9 cellular contexts compared by ENCODE assay signal in genomic region chr22:23215294-23216204, GRCh38. TPM values are rescaled to one million over a fixed set of nuclear protein-coding genes. Genes with fewer than 3 reads are reported as not detected.
DNase-seq lines count a peak whose midpoint lies in the region; ATAC-seq and TF ChIP-seq lines count a peak whose summit lies in the region.
"Had no signal": no experiment of that assay in that cellular context is flagged by ENCODE, and none has a peak within 500 bp of the region (broad histone marks: within the 10 kb centered on the region; RNA-seq: fewer than 3 reads in every experiment).

No MANE protein-coding gene starts in this region.

- 58% methylated on average over 12 of the region's 12 CpGs for WGBS in prostate gland
- 66 to 74% methylated on average over 12 of the region's 12 CpGs for WGBS in lower leg skin, 2 donors

- H3K9me3 ChIP-seq in CD4-positive, alpha-beta memory T cell (ENCODE audit: control insufficient read depth in 1 of 2, low read length in 2 of 2): no peaks in the 10 kb centered on the region
- H3K9me3 ChIP-seq in MG63: no peaks in the 10 kb centered on the region
- no peaks in the 10 kb centered on the region for H3K9me3 ChIP-seq in breast epithelium
- H3K9me3 ChIP-seq in prostate gland: no peaks in the 10 kb centered on the region

- peaks cover 64 to 90% (median 80%) of the 10 kb centered on the region in 4 donors for H3K4me1 Mint-ChIP-seq in CD4-positive, alpha-beta memory T cell
- H3K4me1 Mint-ChIP-seq in natural killer cell: peaks cover 82 to 95% of the 10 kb centered on the region in 2 donors

- H3K4me3 Mint-ChIP-seq in CD4-positive, alpha-beta memory T cell: peak overlapping the region in 7 of 8 donors; percentile 15 to 87 (median 83)
- no peak overlapping the region for H3K4me3 Mint-ChIP-seq in natural killer cell
- H3K4me3 Mint-ChIP-seq: nephron had no signal

- TF ChIP-seq POLR2A in breast epithelium (IDR thresholded peaks at IDR 0.05) (no peak), prostate gland (IDR thresholded peaks at IDR 0.05) (no peak), lower leg skin (IDR thresholded peaks at IDR 0.05) (no peak)

- no peak for DNase-seq in CD4-positive, alpha-beta memory T cell
- peak; percentile 23 for DNase-seq in MG63
- no peak for DNase-seq in breast epithelium (ENCODE audit: low spot score in 2 of 2)
- DNase-seq in natural killer cell: no peak
- DNase-seq in prostate gland (ENCODE audit: low spot score): no peak
- no peak for DNase-seq in cerebellar nuclear complex (lab: John Stamatoyannopoulos, UW)
- no peak for DNase-seq in lower leg skin (ENCODE audit: low spot score in 2 of 2)

- intact Hi-C loops in CD4-positive, alpha-beta memory T cell (cut with micrococcal nuclease): loop anchor here (2.0 to 5.0 kb wide), 2 partner anchors 27 to 33 kb away; partner anchors contain the start of gene BCR
- intact Hi-C loops in breast epithelium (cut with DNase I; ENCODE audit: low total_unique reads) (no loop called here), natural killer cell (cut with micrococcal nuclease) (loop anchor here (1.0 to 5.0 kb wide), 4 partner anchors 33 to 71 kb away; partner anchors contain the start of gene RAB36), prostate gland (cut with DNase I) (no loop called here), lower leg skin (cut with DNase I; ENCODE audit: low total_unique reads) (no loop called here)

- H3K27me3 Mint-ChIP-seq in CD4-positive, alpha-beta memory T cell: no peaks in the 10 kb centered on the region
- H3K27me3 Mint-ChIP-seq in natural killer cell (ENCODE audit: low read depth in 2 of 2): no peaks in the 10 kb centered on the region

- H3K36me3 ChIP-seq in CD4-positive, alpha-beta memory T cell (ENCODE audit: insufficient read depth, low read length): no peaks in the 10 kb centered on the region
- H3K36me3 ChIP-seq in MG63 (no peaks in the 10 kb centered on the region), breast epithelium (no peaks in the 10 kb centered on the region), prostate gland (no peaks in the 10 kb centered on the region)

- H3K27ac ChIP-seq in CD4-positive, alpha-beta memory T cell (ENCODE audit: low read depth, low read length): peak overlapping the region; percentile 44
- H3K27ac ChIP-seq in breast epithelium: peak overlapping the region; percentile 3 to 80
- H3K27ac ChIP-seq in prostate gland: peak overlapping the region in 1 of 2 donors; percentile 13

- H3K27ac Mint-ChIP-seq in CD4-positive, alpha-beta memory T cell: peak overlapping the region; percentile 80 to 95 (median 88)
- peak overlapping the region; percentile 92 to 96 for H3K27ac Mint-ChIP-seq in natural killer cell
- H3K27ac Mint-ChIP-seq: nephron had no signal

- H3K4me3 ChIP-seq in CD4-positive, alpha-beta memory T cell (ENCODE audit: low read length in 2 of 2): no peak overlapping the region
- H3K4me3 ChIP-seq in MG63: no peak overlapping the region
- H3K4me3 ChIP-seq in breast epithelium: no peak overlapping the region
- no peak overlapping the region for H3K4me3 ChIP-seq in prostate gland
- no peak overlapping the region for H3K4me3 ChIP-seq in lower leg skin (ENCODE audit: low read depth, poor library complexity, severe bottlenecking)

- H3K27me3 ChIP-seq in CD4-positive, alpha-beta memory T cell (ENCODE audit: insufficient read depth, low read length): no peaks in the 10 kb centered on the region
- H3K27me3 ChIP-seq in MG63 (no peaks in the 10 kb centered on the region), breast epithelium (no peaks in the 10 kb centered on the region), prostate gland (replicated peaks; ENCODE audit: insufficient read depth) (no peaks in the 10 kb centered on the region)

- peaks cover 87% of the 10 kb centered on the region for H3K4me1 ChIP-seq in CD4-positive, alpha-beta memory T cell (ENCODE audit: insufficient read depth, low read length)
- H3K4me1 ChIP-seq in breast epithelium: peaks cover 11 to 13% of the 10 kb centered on the region in 2 donors
- no peaks in the 10 kb centered on the region for H3K4me1 ChIP-seq in prostate gland (replicated peaks)

- ATAC-seq in natural killer cell: no peak
- ATAC-seq in HG03175 (IDR thresholded peaks at IDR 0.05; ENCODE audit: unreplicated experiment): no peak

- POLR2A ChIA-PET in CD4-positive, alpha-beta memory T cell (lab: Charles Lee; ENCODE audit: partially characterized antibody): interaction anchor here (0.8 to 3.0 kb wide), 5 partner anchors 11 to 35 kb away, joined by 3 to 17 read pairs (median 4); partner anchors contain the start of gene BCR

- H3K36me3 Mint-ChIP-seq in CD4-positive, alpha-beta memory T cell: peaks cover 0 to 5% of the 10 kb centered on the region in 2 donors
- no peaks in the 10 kb centered on the region for H3K36me3 Mint-ChIP-seq in natural killer cell

- no peaks in the 10 kb centered on the region for H3K9me3 Mint-ChIP-seq in CD4-positive, alpha-beta memory T cell
- no peaks in the 10 kb centered on the region for H3K9me3 Mint-ChIP-seq in natural killer cell
- H3K9me3 Mint-ChIP-seq: nephron had no signal

- TF ChIP-seq CTCF in breast epithelium (IDR thresholded peaks at IDR 0.05): no peak
- TF ChIP-seq CTCF in natural killer cell (IDR thresholded peaks at IDR 0.05): no peak
- no peak for TF ChIP-seq CTCF in prostate gland (IDR thresholded peaks at IDR 0.05)
- no peak for TF ChIP-seq CTCF in lower leg skin (IDR thresholded peaks at IDR 0.05)

- CTCF ChIA-PET in CD4-positive, alpha-beta memory T cell (lab: Charles Lee; ENCODE audit: partially characterized antibody): interaction anchor here (1.3 to 1.6 kb wide), 2 partner anchors 8 to 17 kb away, joined by 3 to 4 read pairs; no protein-coding TSS in a partner anchor

RNA-seq across cellular contexts. Expression of gene BCR, which starts 35.2 kb away (rescaled TPM):
- total RNA-seq in CD4-positive, alpha-beta memory T cell: 10 to 100 TPM; 75.3 to 75.6 TPM
- polyA plus RNA-seq in CD4-positive, alpha-beta memory T cell: 10 to 100 TPM in 1 of 2 donors, 1 to 10 TPM in 1; 3.3 to 27.0 TPM
- total RNA-seq in MG63 (2014; rRNA removed; shearing (Covaris generic); ENCODE audit: low replicate concordance): 10.6 and 17.3 TPM in 2 replicates
- total RNA-seq in breast epithelium (10 to 100 TPM; 25.3 to 44.6 (median 35.1) TPM), natural killer cell (100 to 1,000 TPM; 166 to 186 (median 167) TPM), prostate gland (10 to 100 TPM; 32.7 to 88.8 TPM), lower leg skin (100 to 1,000 TPM in 1 of 4 donors, 10 to 100 TPM in 3; 70.5 to 102 (median 84.1) TPM)

Comparison
In these comparisons a context has a peak if more than half of its experiments do, and no peak if none do; other contexts are left out.
1. intact Hi-C loops: an anchor here in CD4-positive, alpha-beta memory T cell (2.0 to 5.0 kb wide) and natural killer cell (1.0 to 5.0 kb wide); none called in breast epithelium, prostate gland and lower leg skin.